Comparison of ENCODE assay signal across 29 cellular contexts in genomic region chr9:14066032-14066431, GRCh38.
"Had no signal": no experiment of that assay in that cellular context is flagged by ENCODE, and none has a peak within 500 bp of the region (broad histone marks: within the 10 kb centered on the region; RNA-seq: fewer than 3 reads in every experiment).

No MANE protein-coding gene starts in this region.

- ATAC-seq: effector memory CD8-positive, alpha-beta T cell; esophagus mucosa; gastrocnemius medialis; left colon; left lobe of liver; naive thymus-derived CD4-positive, alpha-beta T cell had no signal

- H3K9me3 ChIP-seq: colonic mucosa, esophagus squamous epithelium, gastrocnemius medialis had no signal

- H3K4me1 ChIP-seq: colonic mucosa had no signal

- H3K27me3 ChIP-seq: colonic mucosa, esophagus squamous epithelium, gastrocnemius medialis, hepatocyte had no signal

- H3K79me2 ChIP-seq: hepatocyte had no signal

- FAIRE-seq: endometrium, kidney had no signal

- H3K36me3 ChIP-seq: colonic mucosa, esophagus squamous epithelium, gastrocnemius medialis had no signal

- H3K4me3 ChIP-seq: colonic mucosa, esophagus squamous epithelium, gastrocnemius medialis, hepatocyte, lung had no signal

- H2AFZ ChIP-seq: hepatocyte had no signal

- DNase-seq: colonic mucosa; cortex of kidney; effector CD8-positive, alpha-beta T cell; effector memory CD8-positive, alpha-beta T cell; endodermal cell; erythroblast; esophagus squamous epithelium; foreskin fibroblast; foreskin melanocyte; gastrocnemius medialis; glutamatergic neuron; head of caudate nucleus; hypothalamus; immature natural killer cell; islet precursor cell; kidney; kidney glomerular epithelial cell; left colon; left ventricle myocardium superior; mammary epithelial cell; mesendoderm; midbrain; naive thymus-derived CD4-positive, alpha-beta T cell had no signal

- H3K4me2 ChIP-seq: hepatocyte had no signal

- H3K27ac ChIP-seq: colonic mucosa, epithelial cell of prostate, esophagus squamous epithelium, hepatocyte had no signal
